9 cellular contexts compared by ENCODE assay signal in genomic region chr20:33291830-33292355, GRCh38. TPM values are rescaled to one million over a fixed set of nuclear protein-coding genes. Genes with fewer than 3 reads are reported as not detected.
DNase-seq lines count a peak whose midpoint lies in the region; ATAC-seq and TF ChIP-seq lines count a peak whose summit lies in the region.
"Had no signal": no experiment of that assay in that cellular context is flagged by ENCODE, and none has a peak within 500 bp of the region (broad histone marks: within the 10 kb centered on the region; RNA-seq: fewer than 3 reads in every experiment).

No MANE protein-coding gene starts in this region.

- H3K9me2 ChIP-seq in HCT116 (ENCODE audit: insufficient read depth), result no peaks in the 10 kb centered on the region

- H3K27ac ChIP-seq in HCT116 (ENCODE audit: low read depth, low read length) (no peak overlapping the region), right atrium auricular region (no peak overlapping the region)

- H2AFZ ChIP-seq in HCT116 (ENCODE audit: low read depth, low read length, poor library complexity, severe bottlenecking), result no peak overlapping the region

- RAD21 ChIA-PET in HCT116 (lab: Charles Lee; ENCODE audit: low non-redundant PET in 1 of 2, low total read pairs in 2 of 2, uncharacterized antibody in 2 of 2, unreplicated experiment in 2 of 2), result interaction anchor here in 1 of 2 experiments (1.9 kb wide), 1 partner anchor 29 kb away, joined by 6 read pairs; no protein-coding TSS in a partner anchor

- H3K27me3 ChIP-seq in HCT116 (ENCODE audit: insufficient read depth, low read length), result peaks cover 17% of the 10 kb centered on the region; the same call in 1 of the 2 replicates
- H3K27me3 ChIP-seq in right atrium auricular region, result no peaks in the 10 kb centered on the region

- intact Hi-C loops in HCT116 (cut with micrococcal nuclease), result loop anchor here (5.0 kb wide), 1 partner anchor 195 kb away; no protein-coding TSS in a partner anchor

- peak; percentile 74 for TF ChIP-seq RAD21 in HCT116 (IDR thresholded peaks at IDR 0.05; ENCODE audit: low read depth)

- no peak overlapping the region for H3K4me2 ChIP-seq in HCT116 (ENCODE audit: low read length)

- DNase-seq in C1 segment of cervical spinal cord (lab: John Stamatoyannopoulos, UW) (peak in 8 of 14 donors; percentile 7 to 69 (median 22)), HCT116 (ENCODE audit: low read depth, low spot score) (peak; percentile 19), SHP77 treated with DMSO at 0.1 percent for 48 hours (lab: John Stamatoyannopoulos, UW) (peak; percentile 3), right atrium auricular region (ENCODE audit: low spot score) (no peak)
- peak; percentile 72 for DNase-seq in activated naive CD4-positive, alpha-beta T cell treated with Interleukin-2 at 50 U/mL for 16 hours
- peak; percentile 65 for DNase-seq in stimulated activated CD4-positive, alpha-beta T cell treated with anti-CD3 and anti-CD28 coated beads, Interleukin-12 subunit alpha, Interleukin-12 subunit beta, amount 100 ng/mL, for 4 hours

- H3K79me2 ChIP-seq in HCT116 (ENCODE audit: insufficient read depth, low read length), result no peaks in the 10 kb centered on the region

- H3K4me1 ChIP-seq in HCT116 (ENCODE audit: control insufficient read depth in 1 of 2, insufficient read depth in 2 of 2, low read length in 2 of 2), result no peaks in the 10 kb centered on the region
- H3K4me1 ChIP-seq in right atrium auricular region, result no peaks in the 10 kb centered on the region

- ATAC-seq in HCT116, result peak; percentile 88
- ATAC-seq in HG03342 (IDR thresholded peaks at IDR 0.05; ENCODE audit: unreplicated experiment), result no peak
- ATAC-seq in GM21619 (IDR thresholded peaks at IDR 0.05; ENCODE audit: unreplicated experiment), result no peak

- H3K4me3 ChIP-seq in HCT116 (replicated peaks in 1 of 2; ENCODE audit: low read depth in 1 of 2, low read length in 2 of 2), result no peak overlapping the region
- no peak overlapping the region for H3K4me3 ChIP-seq in right atrium auricular region

- H3K9me3 ChIP-seq in HCT116 (ENCODE audit: control insufficient read depth in 1 of 2, insufficient read depth in 1 of 2, low read depth in 1 of 2, low read length in 2 of 2), result no peaks in the 10 kb centered on the region
- H3K9me3 ChIP-seq in right atrium auricular region, result no peaks in the 10 kb centered on the region

- POLR2A ChIA-PET in HCT116 (lab: Charles Lee), result no interaction called here

- no TSS peak for BruUV-seq in HCT116 (replicated peaks; lab: Mats Ljungman, UMichigan)

- peak; percentile 79 to 100 (median 100); a peak in 5 of 6 replicates for TF ChIP-seq CTCF in HCT116 (IDR thresholded peaks at IDR 0.05 in 2 of 3, conservative IDR thresholded peaks at IDR 0.05 in 1 of 3; ENCODE audit: borderline replicate concordance in 1 of 3, insufficient read depth in 1 of 3, low read depth in 2 of 3, low read length in 2 of 3)
- peak; percentile 43 to 73 for TF ChIP-seq CTCF in right atrium auricular region (IDR thresholded peaks at IDR 0.05)

- H4K20me1 ChIP-seq in HCT116 (ENCODE audit: insufficient read depth), result no peaks in the 10 kb centered on the region

- no peak overlapping the region for H3K9ac ChIP-seq in HCT116 (ENCODE audit: low read length)

- CTCF ChIA-PET in HCT116 (lab: Charles Lee), result interaction anchor here (1.4 to 2.6 kb wide), 3 partner anchors 9 to 35 kb away, joined by 3 to 32 read pairs (median 8); partner anchors contain the start of gene BPIFB1

- TF ChIP-seq POLR2A in HCT116 (IDR thresholded peaks at IDR 0.05; ENCODE audit: borderline replicate concordance, extremely low read depth, insufficient read depth, insufficient read length), result no peak

- no peaks in the 10 kb centered on the region for H3K36me3 ChIP-seq in HCT116 (ENCODE audit: control insufficient read depth in 1 of 2, insufficient read depth in 2 of 2, low read length in 2 of 2)
- no peaks in the 10 kb centered on the region for H3K36me3 ChIP-seq in right atrium auricular region

TF ChIP-seq in HCT116, 20 proteins besides CTCF, POLR2A, EP300 and RAD21:
- TF ChIP-seq ZFX (IDR thresholded peaks at IDR 0.05) (no peak), EZH2 (IDR thresholded peaks at IDR 0.05) (no peak), EGR1 (IDR thresholded peaks at IDR 0.05; ENCODE audit: low read depth) (no peak), POLR2AphosphoS5 (IDR thresholded peaks at IDR 0.05; ENCODE audit: low read depth, low read length) (no peak), SRF (IDR thresholded peaks at IDR 0.05; ENCODE audit: low read depth) (no peak), YY1 (IDR thresholded peaks at IDR 0.05; ENCODE audit: extremely low read depth, insufficient replicate concordance, low read depth, low read length) (no peak), ELF1 (IDR thresholded peaks at IDR 0.05; ENCODE audit: borderline replicate concordance, low read depth) (no peak), SIN3A (IDR thresholded peaks at IDR 0.05; ENCODE audit: low read depth) (no peak)
- TF ChIP-seq, protein P1, sequence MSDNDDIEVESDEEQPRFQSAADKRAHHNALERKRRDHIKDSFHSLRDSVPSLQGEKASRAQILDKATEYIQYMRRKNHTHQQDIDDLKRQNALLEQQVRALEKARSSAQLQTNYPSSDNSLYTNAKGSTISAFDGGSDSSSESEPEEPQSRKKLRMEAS (IDR thresholded peaks at IDR 0.05), result no peak

RNA-seq across cellular contexts. Expression of gene BPIFB1, which starts 8.9 kb away (rescaled TPM):
- total RNA-seq in HCT116 (2021; ENCODE audit: unreplicated experiment) (0.17 TPM), right atrium auricular region (not detected)
- polyA plus RNA-seq in HCT116 (2012), result 0.02 and 0.05 TPM in 2 replicates
- total RNA-seq: subcutaneous adipose tissue had no signal

RNA-seq across cellular contexts. Expression of gene BPIFA1, which starts 56.1 kb away (rescaled TPM):
- not detected for total RNA-seq in HCT116 (2021; ENCODE audit: unreplicated experiment)
- polyA plus RNA-seq in HCT116 (2012), result not detected in 2 replicates
- not detected for total RNA-seq in right atrium auricular region
- total RNA-seq: subcutaneous adipose tissue had no signal
